In the genomic region with DNA sequence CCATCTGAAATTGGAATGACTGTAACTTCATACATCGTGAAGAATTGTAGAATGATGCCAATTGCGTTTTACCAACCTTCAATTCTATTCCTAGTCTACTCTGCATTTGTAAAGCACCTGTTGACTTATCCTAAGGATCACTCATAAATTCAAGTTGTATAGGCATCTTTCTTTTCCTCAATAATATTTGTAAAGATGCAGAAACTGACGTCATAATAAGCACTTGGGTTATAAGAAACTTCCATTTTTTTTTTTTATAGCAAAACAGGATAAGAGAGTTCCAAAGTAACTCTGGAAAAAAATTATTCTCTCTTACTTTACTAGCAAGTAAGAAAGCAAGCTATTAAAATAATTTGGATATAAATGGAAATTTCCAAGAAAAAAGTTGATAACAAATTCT, we compare ENCODE assay signal across 6 cellular contexts.
"Had no signal": no experiment of that assay in that cellular context is flagged by ENCODE, and none has a peak within 500 bp of the region (broad histone marks: within the 10 kb centered on the region; RNA-seq: fewer than 3 reads in every experiment).

No MANE protein-coding gene starts in this region.

- ATAC-seq: K562 had no signal

- H3K4me3 ChIP-seq: K562 had no signal

- H3K27ac ChIP-seq: HL-60 had no signal

- FAIRE-seq: HTR-8/SVneo, K562 had no signal

- DNase-seq: IMR-90, KBM-7, KG1 had no signal
